Comparison of ENCODE assay signal across 9 cellular contexts in the genomic region with DNA sequence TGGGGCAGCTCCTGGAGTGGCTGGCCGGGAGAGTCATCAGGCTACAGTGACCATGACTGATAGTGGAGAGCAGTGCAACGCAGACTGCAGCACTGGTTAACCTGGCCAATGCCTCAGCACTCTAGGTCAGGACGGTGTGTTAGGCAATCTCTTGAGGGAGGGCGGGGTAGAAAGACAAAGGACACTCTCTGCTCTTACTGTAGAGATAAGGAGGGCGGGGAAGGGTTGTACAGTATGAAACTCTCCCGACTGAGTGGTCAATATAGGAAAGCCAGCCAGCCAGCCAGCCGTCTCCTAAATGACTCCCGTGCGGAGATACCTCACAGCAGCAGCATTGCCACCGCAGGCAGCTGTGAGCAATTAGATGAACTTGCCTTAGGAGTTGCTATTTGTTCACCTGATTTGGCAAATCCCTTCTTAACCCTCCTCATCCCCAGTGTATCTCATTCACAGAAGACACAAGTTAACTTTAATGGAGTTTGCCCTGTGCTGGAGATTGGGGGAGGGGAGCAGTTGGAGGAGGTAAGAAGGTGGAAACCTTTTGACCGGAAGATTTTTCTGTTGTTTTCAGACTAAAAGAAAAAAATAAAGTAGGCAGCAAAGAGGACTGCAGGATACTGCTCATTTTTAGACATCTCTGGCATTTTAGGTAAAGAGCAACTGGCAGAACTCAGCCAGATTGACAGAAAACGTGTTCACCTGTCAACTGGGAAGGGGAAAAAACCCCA.
DNase-seq lines count a peak whose midpoint lies in the region; ATAC-seq and TF ChIP-seq lines count a peak whose summit lies in the region.
"Had no signal": no experiment of that assay in that cellular context is flagged by ENCODE, and none has a peak within 500 bp of the region (broad histone marks: within the 10 kb centered on the region; RNA-seq: fewer than 3 reads in every experiment).

No MANE protein-coding gene starts in this region.

- H3K9ac ChIP-seq in NT2/D1 (ENCODE audit: insufficient read length, low read depth) (peak overlapping the region; percentile 74), trophoblast cell (ENCODE audit: low read length) (no peak overlapping the region)

- peak overlapping the region; percentile 82 for H3K4me2 ChIP-seq in trophoblast cell (ENCODE audit: low read length)

- 22 to 37% methylated on average over 12 of the region's 12 CpGs for WGBS in esophagus squamous epithelium, 2 donors
- WGBS in trophoblast cell (ENCODE audit: extremely low coverage, insufficient coverage, insufficient read length), result no CpG with 5 or more reads among the region's 12 CpGs

- H3K4me1 ChIP-seq in HAP-1 (peaks cover 3% of the 10 kb centered on the region; the same call in 1 of the 2 replicates), NT2/D1 (ENCODE audit: insufficient read depth, insufficient read length) (no peaks in the 10 kb centered on the region), esophagus squamous epithelium (peaks cover 6 to 35% (median 8%) of the 10 kb centered on the region in 3 donors), trophoblast cell (ENCODE audit: control insufficient read depth in 1 of 2, insufficient read depth in 2 of 2, low read length in 2 of 2) (peaks cover 0 to 17% of the 10 kb centered on the region in 2 experiments)

- no peak for TF ChIP-seq POLR2A in esophagus squamous epithelium (IDR thresholded peaks at IDR 0.05)

- intact Hi-C loops in esophagus squamous epithelium (cut with DNase I) (no loop called here), head of caudate nucleus (cut with DNase I) (no loop called here)

- H4K12ac ChIP-seq in trophoblast cell (ENCODE audit: low read depth, low read length), result no peak overlapping the region

- no peak overlapping the region for H2AK5ac ChIP-seq in trophoblast cell (ENCODE audit: low read length)

- in situ Hi-C loops in HAP-1 (cut with MboI; ENCODE audit: low sequenced_read_pairs), result no loop called here

- no peaks in the 10 kb centered on the region for H3K79me2 ChIP-seq in trophoblast cell (ENCODE audit: control insufficient read depth, insufficient read depth, low read length, poor library complexity)

- H3K36me3 ChIP-seq in HAP-1 (replicated peaks), result no peaks in the 10 kb centered on the region
- no peaks in the 10 kb centered on the region for H3K36me3 ChIP-seq in NT2/D1 (ENCODE audit: insufficient read depth, insufficient read length, low read length)
- no peaks in the 10 kb centered on the region for H3K36me3 ChIP-seq in esophagus squamous epithelium
- H3K36me3 ChIP-seq in trophoblast cell (ENCODE audit: control insufficient read depth in 1 of 2, insufficient read depth in 2 of 2, low read length in 2 of 2), result no peaks in the 10 kb centered on the region

- TF ChIP-seq CTCF in esophagus squamous epithelium (IDR thresholded peaks at IDR 0.05), result no peak

- no peak overlapping the region for H3K14ac ChIP-seq in trophoblast cell (ENCODE audit: low read length)

- ATAC-seq in GM21576 (IDR thresholded peaks at IDR 0.05; ENCODE audit: unreplicated experiment), result no peak
- ATAC-seq: GM12878 had no signal

- no peak overlapping the region for H2AFZ ChIP-seq in trophoblast cell (ENCODE audit: insufficient read depth, low read length, poor library complexity)

- H3K9me3 ChIP-seq in HAP-1 (no peaks in the 10 kb centered on the region), NT2/D1 (ENCODE audit: insufficient read depth, low read length) (no peaks in the 10 kb centered on the region), esophagus squamous epithelium (no peaks in the 10 kb centered on the region), trophoblast cell (ENCODE audit: insufficient read depth, low read depth, low read length) (no peaks in the 10 kb centered on the region)

- peak in 1 of 2 experiments; percentile 10 for DNase-seq in HAP-1 (ENCODE audit: low spot score in 2 of 2)
- DNase-seq in NT2/D1 (ENCODE audit: low read depth, low spot score), result no peak
- DNase-seq in esophagus squamous epithelium (lab: John Stamatoyannopoulos, UW), result no peak
- DNase-seq in trophoblast cell, result peak; percentile 74 to 83
- no peak for DNase-seq in A172 (ENCODE audit: low spot score)
- DNase-seq in OCI-M2 (lab: John Stamatoyannopoulos, UW; ENCODE audit: unreplicated experiment), result no peak
- no peak for DNase-seq in head of caudate nucleus

- no peaks in the 10 kb centered on the region; the same call in 1 of the 2 replicates for H3K27me3 ChIP-seq in HAP-1 (ENCODE audit: low read depth)
- H3K27me3 ChIP-seq in NT2/D1 (ENCODE audit: insufficient read depth, insufficient read length), result peaks cover 37% of the 10 kb centered on the region
- H3K27me3 ChIP-seq in esophagus squamous epithelium, result peaks cover 0 to 40% (median 0%) of the 10 kb centered on the region in 4 donors
- no peaks in the 10 kb centered on the region for H3K27me3 ChIP-seq in trophoblast cell (ENCODE audit: insufficient read depth, low read length)

- peaks cover 2% of the 10 kb centered on the region for H3K79me1 ChIP-seq in trophoblast cell (ENCODE audit: low read length)

- no peak overlapping the region for H2BK5ac ChIP-seq in trophoblast cell (ENCODE audit: low read depth, low read length, poor library complexity)

- H2BK12ac ChIP-seq in trophoblast cell (ENCODE audit: low read length), result no peak overlapping the region

- no peak overlapping the region for H3K27ac ChIP-seq in esophagus squamous epithelium
- H3K27ac ChIP-seq in trophoblast cell (ENCODE audit: low read depth, low read length), result no peak overlapping the region

- no peak overlapping the region for H3K23ac ChIP-seq in trophoblast cell (ENCODE audit: low read length)

- H2BK120ac ChIP-seq in trophoblast cell (ENCODE audit: insufficient read depth, low read length, poor library complexity), result no peak overlapping the region

- H3K18ac ChIP-seq in trophoblast cell (ENCODE audit: low read length), result no peak overlapping the region

- H4K91ac ChIP-seq in trophoblast cell (ENCODE audit: low read depth, low read length), result no peak overlapping the region

- H3K4me3 ChIP-seq in HAP-1 (peak overlapping the region; percentile 40), NT2/D1 (ENCODE audit: insufficient read length, low read depth) (peak overlapping the region; percentile 70), esophagus squamous epithelium (peak overlapping the region; percentile 47 to 76 (median 52)), trophoblast cell (ENCODE audit: low read depth, low read length) (no peak overlapping the region)
- H3K4me3 ChIP-seq: GM12878 had no signal

- H4K8ac ChIP-seq in trophoblast cell (ENCODE audit: low read depth, low read length), result no peak overlapping the region

- no peak overlapping the region for H3K4ac ChIP-seq in trophoblast cell (ENCODE audit: low read depth, low read length)

Comparison
In these comparisons a context has a peak if more than half of its experiments do, and no peak if none do; other contexts are left out.
1. DNase-seq: peak in trophoblast cell (2 of 2); none in NT2/D1 (single experiment), esophagus squamous epithelium (single experiment), A172 (single experiment), OCI-M2 (single experiment) and head of caudate nucleus (0 of 42).